Comparison of ENCODE assay signal across 43 cellular contexts in the genomic region with DNA sequence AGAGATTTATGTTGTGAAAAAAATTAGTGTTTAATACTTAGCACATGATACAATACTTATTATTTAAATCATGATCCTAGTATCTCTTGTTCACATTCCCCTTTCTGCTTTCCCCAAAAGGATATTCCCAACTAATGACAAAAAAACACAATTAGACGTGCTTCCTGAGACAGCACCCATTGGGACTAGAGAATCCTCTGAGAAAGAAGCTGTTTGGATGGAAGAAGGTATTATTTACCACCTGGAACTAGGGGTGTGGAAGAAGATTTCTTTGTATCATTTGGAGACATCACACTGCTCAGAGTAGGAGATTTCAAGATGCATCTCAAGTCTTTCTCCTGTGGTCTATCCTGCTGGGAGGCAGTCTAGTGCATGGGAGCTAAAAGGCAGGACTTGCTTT. TPM values are rescaled to one million over a fixed set of nuclear protein-coding genes. Genes with fewer than 3 reads are reported as not detected.
"Had no signal": no experiment of that assay in that cellular context is flagged by ENCODE, and none has a peak within 500 bp of the region (broad histone marks: within the 10 kb centered on the region; RNA-seq: fewer than 3 reads in every experiment).

OR10Z1 (plus strand) TSS at position 301 of the 400 bp plus-strand sequence. CDS start 1,171 bp downstream, outside the sequence.

- H3K36me3 Mint-ChIP-seq: activated naive CD4-positive, alpha-beta T cell treated with anti-CD3 and anti-CD28 coated beads, Interleukin-2, amount 10 ng/mL, durations not matched to agents 7 days and 5 days; activated naive CD4-positive, alpha-beta T cell treated with anti-CD3 and anti-CD28 coated beads, Interleukin-2, amount 50 U/mL, for 24 hours; activated naive CD4-positive, alpha-beta T cell treated with anti-CD3 and anti-CD28 coated beads, Interleukin-2, amount 50 U/mL, for 72 hours; activated naive CD8-positive, alpha-beta T cell; activated naive CD8-positive, alpha-beta T cell treated with anti-CD3 and anti-CD28 coated beads for 36 hours; activated naive CD8-positive, alpha-beta T cell treated with anti-CD3 and anti-CD28 coated beads, Interleukin-2, amount 10 ng/mL, durations not matched to agents 7 days and 5 days; brain had no signal

- H3K36me3 ChIP-seq: adrenal gland, ascending aorta, brain microvascular endothelial cell, breast epithelium, cardiac muscle cell had no signal

- H3K27ac Mint-ChIP-seq: activated naive CD4-positive, alpha-beta T cell treated with anti-CD3 and anti-CD28 coated beads for 36 hours; activated naive CD4-positive, alpha-beta T cell treated with anti-CD3 and anti-CD28 coated beads, Interleukin-2, amount 10 ng/mL, durations not matched to agents 7 days and 5 days; activated naive CD4-positive, alpha-beta T cell treated with anti-CD3 and anti-CD28 coated beads, Interleukin-2, amount 50 U/mL, for 72 hours; activated naive CD8-positive, alpha-beta T cell; activated naive CD8-positive, alpha-beta T cell treated with anti-CD3 and anti-CD28 coated beads for 36 hours; activated naive CD8-positive, alpha-beta T cell treated with anti-CD3 and anti-CD28 coated beads, Interleukin-2, amount 10 ng/mL, durations not matched to agents 7 days and 5 days; activated naive CD8-positive, alpha-beta T cell treated with anti-CD3 and anti-CD28 coated beads, Interleukin-2, amount 50 U/mL, for 24 hours; activated T-cell treated with anti-CD3 and anti-CD28 coated beads, Interleukin-2, amount 50 U/mL, for 24 hours; activated T-cell treated with anti-CD3 and anti-CD28 coated beads, Interleukin-2, amount 50 U/mL, for 72 hours; activated T-helper 1 cell treated with anti-CD3 and anti-CD28 coated beads, Interleukin-12 subunit alpha, Interleukin-12 subunit beta, Interleukin-2, Interleukin-4 antibody, amounts not matched to agents 30 ng/mL and 10 ng/mL and 1 ng/mL, durations not matched to agents 14 hours and 24 hours and 36 hours; activated T-helper 17 cell treated with anti-CD3 and anti-CD28 coated beads, Interleukin-2, amount 50 U/mL, for 72 hours; activated T-helper 2 cell treated with anti-CD3 and anti-CD28 coated beads, Interferon-gamma antibody, Interleukin-2, Interleukin-4, amounts not matched to agents 10 μg/mL and 5 μg/mL and 100 μg/mL, durations not matched to agents 14 hours and 24 hours and 36 hours; brain had no signal

- H3K4me3 ChIP-seq: adrenal gland, ascending aorta, body of pancreas, breast epithelium, cardiac muscle cell had no signal

- DNase-seq: activated effector memory CD4-positive, alpha-beta T cell treated with anti-CD3 and anti-CD28 coated beads, Interleukin-2, amount 50 U/mL, for 16 hours; activated effector memory CD4-positive, alpha-beta T cell treated with Interleukin-2 at 50 U/mL for 16 hours; activated gamma-delta T cell; activated gamma-delta T cell treated with Interleukin-2 at 50 U/mL for 16 hours; activated naive CD4-positive, alpha-beta T cell; activated naive CD4-positive, alpha-beta T cell treated with anti-CD3 and anti-CD28 coated beads for 36 hours; activated naive CD4-positive, alpha-beta T cell treated with anti-CD3 and anti-CD28 coated beads, Interleukin-2, amount 10 ng/mL, durations not matched to agents 7 days and 5 days; activated naive CD4-positive, alpha-beta T cell treated with anti-CD3 and anti-CD28 coated beads, Interleukin-2, amount 50 U/mL, for 16 hours; activated naive CD4-positive, alpha-beta T cell treated with Interleukin-2 at 50 U/mL for 16 hours; activated naive CD8-positive, alpha-beta T cell treated with anti-CD3 and anti-CD28 coated beads for 36 hours; activated naive CD8-positive, alpha-beta T cell treated with anti-CD3 and anti-CD28 coated beads, Interleukin-2, amount 10 ng/mL, durations not matched to agents 7 days and 5 days; activated naive CD8-positive, alpha-beta T cell treated with anti-CD3 and anti-CD28 coated beads, Interleukin-2, amount 50 U/mL, for 24 hours; activated T-cell treated with anti-CD3 and anti-CD28 coated beads, Interleukin-2, amount 50 U/mL, for 24 hours; activated T-cell treated with anti-CD3 and anti-CD28 coated beads, Interleukin-2, amount 50 U/mL, for 4 hours; activated T-cell treated with anti-CD3 and anti-CD28 coated beads, Interleukin-2, amount 50 U/mL, for 48 hours; activated T-cell treated with anti-CD3 and anti-CD28 coated beads, Interleukin-2, amount 50 U/mL, for 72 hours; adrenal gland; amniotic stem cell; amygdala; anterior cingulate cortex; aorta; body of pancreas; brain microvascular endothelial cell; caudate nucleus; central memory CD4-positive, alpha-beta T cell; cerebellar nuclear complex had no signal

- H3K4me3 Mint-ChIP-seq: activated naive CD4-positive, alpha-beta T cell treated with anti-CD3 and anti-CD28 coated beads for 36 hours; activated naive CD4-positive, alpha-beta T cell treated with anti-CD3 and anti-CD28 coated beads, Interleukin-2, amount 10 ng/mL, durations not matched to agents 7 days and 5 days; activated naive CD4-positive, alpha-beta T cell treated with anti-CD3 and anti-CD28 coated beads, Interleukin-2, amount 50 U/mL, for 24 hours; activated naive CD8-positive, alpha-beta T cell; activated naive CD8-positive, alpha-beta T cell treated with anti-CD3 and anti-CD28 coated beads for 36 hours; activated naive CD8-positive, alpha-beta T cell treated with anti-CD3 and anti-CD28 coated beads, Interleukin-2, amount 10 ng/mL, durations not matched to agents 7 days and 5 days; activated naive CD8-positive, alpha-beta T cell treated with anti-CD3 and anti-CD28 coated beads, Interleukin-2, amount 50 U/mL, for 24 hours; activated T-cell treated with anti-CD3 and anti-CD28 coated beads, Interleukin-2, amount 50 U/mL, for 24 hours; activated T-cell treated with anti-CD3 and anti-CD28 coated beads, Interleukin-2, amount 50 U/mL, for 4 hours; activated T-cell treated with anti-CD3 and anti-CD28 coated beads, Interleukin-2, amount 50 U/mL, for 72 hours; activated T-helper 1 cell treated with anti-CD3 and anti-CD28 coated beads, Interleukin-12 subunit alpha, Interleukin-12 subunit beta, Interleukin-2, Interleukin-4 antibody, amounts not matched to agents 30 ng/mL and 10 ng/mL and 1 ng/mL, durations not matched to agents 14 hours and 24 hours and 36 hours; activated T-helper 17 cell treated with anti-CD3 and anti-CD28 coated beads, Interleukin-2, amount 50 U/mL, for 72 hours; brain; central memory CD8-positive, alpha-beta T cell had no signal

- H3K27me3 Mint-ChIP-seq: activated naive CD4-positive, alpha-beta T cell treated with anti-CD3 and anti-CD28 coated beads, Interleukin-2, amount 50 U/mL, for 24 hours; activated naive CD8-positive, alpha-beta T cell; activated T-cell treated with anti-CD3 and anti-CD28 coated beads, Interleukin-2, amount 50 U/mL, for 24 hours; activated T-helper 17 cell treated with anti-CD3 and anti-CD28 coated beads, Interleukin-2, amount 50 U/mL, for 72 hours had no signal

- H3K9me3 Mint-ChIP-seq: activated naive CD4-positive, alpha-beta T cell treated with anti-CD3 and anti-CD28 coated beads for 36 hours; activated naive CD4-positive, alpha-beta T cell treated with anti-CD3 and anti-CD28 coated beads, Interleukin-2, amount 10 ng/mL, durations not matched to agents 7 days and 5 days; activated naive CD8-positive, alpha-beta T cell treated with anti-CD3 and anti-CD28 coated beads for 36 hours; activated naive CD8-positive, alpha-beta T cell treated with anti-CD3 and anti-CD28 coated beads, Interleukin-2, amount 10 ng/mL, durations not matched to agents 7 days and 5 days; activated naive CD8-positive, alpha-beta T cell treated with anti-CD3 and anti-CD28 coated beads, Interleukin-2, amount 50 U/mL, for 24 hours; activated T-cell treated with anti-CD3 and anti-CD28 coated beads, Interleukin-2, amount 50 U/mL, for 72 hours; activated T-helper 1 cell treated with anti-CD3 and anti-CD28 coated beads, Interleukin-12 subunit alpha, Interleukin-12 subunit beta, Interleukin-2, Interleukin-4 antibody, amounts not matched to agents 30 ng/mL and 10 ng/mL and 1 ng/mL, durations not matched to agents 14 hours and 24 hours and 36 hours; activated T-helper 17 cell treated with anti-CD3 and anti-CD28 coated beads, Interleukin-2, amount 50 U/mL, for 72 hours; activated T-helper 2 cell treated with anti-CD3 and anti-CD28 coated beads, Interferon-gamma antibody, Interleukin-2, Interleukin-4, amounts not matched to agents 10 μg/mL and 5 μg/mL and 100 μg/mL, durations not matched to agents 14 hours and 24 hours and 36 hours; brain had no signal

- ATAC-seq: activated naive CD4-positive, alpha-beta T cell treated with anti-CD3 and anti-CD28 coated beads, Interleukin-2, amount 50 U/mL, for 72 hours; activated naive CD8-positive, alpha-beta T cell treated with anti-CD3 and anti-CD28 coated beads, Interleukin-2, amount 50 U/mL, for 24 hours; activated T-cell treated with anti-CD3 and anti-CD28 coated beads, Interleukin-2, amount 50 U/mL, for 4 hours; activated T-cell treated with anti-CD3 and anti-CD28 coated beads, Interleukin-2, amount 50 U/mL, for 72 hours; activated T-helper 17 cell treated with anti-CD3 and anti-CD28 coated beads, Interleukin-2, amount 50 U/mL, for 72 hours; body of pancreas had no signal

- H3K4me1 Mint-ChIP-seq: activated naive CD4-positive, alpha-beta T cell treated with anti-CD3 and anti-CD28 coated beads, Interleukin-2, amount 10 ng/mL, durations not matched to agents 7 days and 5 days; activated naive CD4-positive, alpha-beta T cell treated with anti-CD3 and anti-CD28 coated beads, Interleukin-2, amount 50 U/mL, for 24 hours; activated naive CD8-positive, alpha-beta T cell treated with anti-CD3 and anti-CD28 coated beads for 36 hours; activated naive CD8-positive, alpha-beta T cell treated with anti-CD3 and anti-CD28 coated beads, Interleukin-2, amount 10 ng/mL, durations not matched to agents 7 days and 5 days; activated naive CD8-positive, alpha-beta T cell treated with anti-CD3 and anti-CD28 coated beads, Interleukin-2, amount 50 U/mL, for 24 hours; activated T-helper 17 cell treated with anti-CD3 and anti-CD28 coated beads, Interleukin-2, amount 50 U/mL, for 72 hours; brain had no signal

- FAIRE-seq: astrocyte, bronchial epithelial cell had no signal

- H3K4me1 ChIP-seq: adrenal gland, ascending aorta, body of pancreas, breast epithelium had no signal

- H3K27ac ChIP-seq: adrenal gland, ascending aorta, body of pancreas, brain microvascular endothelial cell, breast epithelium, cardiac muscle cell had no signal

- H3K27me3 ChIP-seq: adrenal gland, ascending aorta, body of pancreas, brain microvascular endothelial cell, breast epithelium, cardiac muscle cell had no signal

- H3K9me3 ChIP-seq: adrenal gland, ascending aorta, body of pancreas, breast epithelium had no signal

RNA-seq across cellular contexts. Expression of gene OR10Z1, which starts in this region (rescaled TPM):
- total RNA-seq: activated naive CD4-positive, alpha-beta T cell treated with anti-CD3 and anti-CD28 coated beads for 36 hours; activated naive CD4-positive, alpha-beta T cell treated with anti-CD3 and anti-CD28 coated beads, Interleukin-2, amount 50 U/mL, for 72 hours; activated naive CD8-positive, alpha-beta T cell treated with anti-CD3 and anti-CD28 coated beads for 36 hours; activated naive CD8-positive, alpha-beta T cell treated with anti-CD3 and anti-CD28 coated beads, Interleukin-2, amount 10 ng/mL, durations not matched to agents 7 days and 5 days; activated T-cell treated with anti-CD3 and anti-CD28 coated beads, Interleukin-2, amount 50 U/mL, for 4 hours; activated T-cell treated with anti-CD3 and anti-CD28 coated beads, Interleukin-2, amount 50 U/mL, for 72 hours; activated T-helper 1 cell treated with anti-CD3 and anti-CD28 coated beads, Interleukin-12 subunit alpha, Interleukin-12 subunit beta, Interleukin-2, Interleukin-4 antibody, amounts not matched to agents 30 ng/mL and 10 ng/mL and 1 ng/mL, durations not matched to agents 14 hours and 24 hours and 36 hours; activated T-helper 17 cell treated with anti-CD3 and anti-CD28 coated beads, Interleukin-2, amount 50 U/mL, for 72 hours; activated T-helper 2 cell treated with anti-CD3 and anti-CD28 coated beads, Interferon-gamma antibody, Interleukin-2, Interleukin-4, amounts not matched to agents 10 μg/mL and 5 μg/mL and 100 μg/mL, durations not matched to agents 14 hours and 24 hours and 36 hours; adrenal gland; aorta; ascending aorta; astrocyte; body of pancreas; breast epithelium; bronchial epithelial cell; cardiac muscle cell; cardiac septum; cerebellum; chondrocyte had no signal
- polyA plus RNA-seq: adipose tissue, adrenal gland, aorta, cardiac muscle cell had no signal
